1 cellular context compared by ENCODE assay signal in the genomic region with DNA sequence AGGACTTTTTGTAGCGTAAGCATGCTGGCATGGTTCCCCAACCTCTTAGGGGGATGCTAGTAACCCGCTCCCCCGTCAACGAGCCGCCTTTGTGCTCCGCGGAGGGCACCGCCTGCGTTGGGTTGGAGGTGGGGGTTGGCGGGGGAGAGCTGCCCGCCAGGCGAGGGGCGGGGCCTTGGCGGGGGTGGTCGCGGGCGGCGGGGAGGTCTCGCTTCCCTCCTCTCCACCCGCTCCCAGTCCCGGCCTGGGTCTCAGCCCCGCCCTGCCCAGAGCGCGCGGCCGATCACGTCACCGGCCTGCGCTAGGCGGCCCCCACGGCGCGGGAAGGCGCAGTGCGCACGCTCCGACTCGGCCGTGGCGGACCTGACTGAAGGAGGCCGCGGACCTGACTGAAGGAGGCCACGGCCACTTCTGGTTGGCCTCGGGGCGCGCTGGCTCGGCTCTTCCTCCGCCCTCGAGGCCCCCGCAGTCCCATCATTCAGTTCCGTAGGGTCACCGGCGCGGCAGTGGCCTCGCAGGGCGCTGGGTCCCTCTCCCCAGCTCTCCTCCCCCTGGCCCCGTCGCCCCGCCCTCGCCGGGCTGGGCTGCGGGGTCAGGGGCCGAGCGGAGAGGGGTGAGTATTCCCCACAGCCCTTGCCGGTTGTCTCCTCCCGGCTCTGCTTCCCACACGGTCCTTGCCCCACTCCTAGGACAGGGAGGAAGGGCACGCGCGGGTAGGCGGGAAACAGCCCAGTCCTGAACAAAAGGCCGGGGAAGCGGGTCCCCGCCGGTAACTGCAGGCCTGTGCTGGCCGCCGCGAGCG.
A peak's percentile ranks its signal among the peaks of the same experiment; 100 is the strongest.
TF ChIP-seq lines count a peak whose summit lies in the region.

TSS of gene ATG10 (plus strand) at position 330 of the 802 bp plus-strand sequence. CDS start 15,548 bp downstream, outside the sequence.

TF ChIP-seq in WTC11, 78 proteins besides CTCF, POLR2A, EP300 and RAD21 (continued from another document and continues in another):
- TF ChIP-seq, protein P1, sequence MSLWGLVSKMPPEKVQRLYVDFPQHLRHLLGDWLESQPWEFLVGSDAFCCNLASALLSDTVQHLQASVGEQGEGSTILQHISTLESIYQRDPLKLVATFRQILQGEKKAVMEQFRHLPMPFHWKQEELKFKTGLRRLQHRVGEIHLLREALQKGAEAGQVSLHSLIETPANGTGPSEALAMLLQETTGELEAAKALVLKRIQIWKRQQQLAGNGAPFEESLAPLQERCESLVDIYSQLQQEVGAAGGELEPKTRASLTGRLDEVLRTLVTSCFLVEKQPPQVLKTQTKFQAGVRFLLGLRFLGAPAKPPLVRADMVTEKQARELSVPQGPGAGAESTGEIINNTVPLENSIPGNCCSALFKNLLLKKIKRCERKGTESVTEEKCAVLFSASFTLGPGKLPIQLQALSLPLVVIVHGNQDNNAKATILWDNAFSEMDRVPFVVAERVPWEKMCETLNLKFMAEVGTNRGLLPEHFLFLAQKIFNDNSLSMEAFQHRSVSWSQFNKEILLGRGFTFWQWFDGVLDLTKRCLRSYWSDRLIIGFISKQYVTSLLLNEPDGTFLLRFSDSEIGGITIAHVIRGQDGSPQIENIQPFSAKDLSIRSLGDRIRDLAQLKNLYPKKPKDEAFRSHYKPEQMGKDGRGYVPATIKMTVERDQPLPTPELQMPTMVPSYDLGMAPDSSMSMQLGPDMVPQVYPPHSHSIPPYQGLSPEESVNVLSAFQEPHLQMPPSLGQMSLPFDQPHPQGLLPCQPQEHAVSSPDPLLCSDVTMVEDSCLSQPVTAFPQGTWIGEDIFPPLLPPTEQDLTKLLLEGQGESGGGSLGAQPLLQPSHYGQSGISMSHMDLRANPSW (CRISPR knock-in tag; conservative IDR thresholded peaks at IDR 0.05; ENCODE audit: low read depth): no peak
- TF ChIP-seq ATF6 (CRISPR knock-in tag; IDR thresholded peaks at IDR 0.05) (no peak), TCF7 (CRISPR knock-in tag; IDR thresholded peaks at IDR 0.05; ENCODE audit: low read depth) (no peak), ZNF138 (CRISPR knock-in tag; conservative IDR thresholded peaks at IDR 0.05) (no peak), ZBTB21 (CRISPR knock-in tag; IDR thresholded peaks at IDR 0.05; ENCODE audit: borderline replicate concordance) (peak; percentile 25; the same call in 1 of the 2 replicates), MLX (CRISPR knock-in tag; IDR thresholded peaks at IDR 0.05) (no peak), SOX15 (CRISPR knock-in tag; IDR thresholded peaks at IDR 0.05) (no peak), CDX4 (CRISPR knock-in tag; IDR thresholded peaks at IDR 0.05; ENCODE audit: borderline replicate concordance) (no peak), NFE2L1 (CRISPR knock-in tag; IDR thresholded peaks at IDR 0.05) (no peak), ATF1 (CRISPR knock-in tag; IDR thresholded peaks at IDR 0.05) (no peak), FOXJ3 (CRISPR knock-in tag; IDR thresholded peaks at IDR 0.05; ENCODE audit: borderline replicate concordance) (no peak), SMAD4 (CRISPR knock-in tag; IDR thresholded peaks at IDR 0.05) (no peak), ZBTB43 (CRISPR knock-in tag; IDR thresholded peaks at IDR 0.05) (peak; percentile 42; the same call in 1 of the 2 replicates), ZNF121 (CRISPR knock-in tag; IDR thresholded peaks at IDR 0.05) (no peak), GRHL2 (CRISPR knock-in tag; IDR thresholded peaks at IDR 0.05; ENCODE audit: insufficient replicate concordance, severe bottlenecking) (no peak), ZNF232 (CRISPR knock-in tag; IDR thresholded peaks at IDR 0.05) (no peak), HMGXB4 (CRISPR knock-in tag; IDR thresholded peaks at IDR 0.05) (peak; percentile 50; the same call in 1 of the 2 replicates), E2F5 (CRISPR knock-in tag; IDR thresholded peaks at IDR 0.05) (peak; percentile 53; the same call in 1 of the 2 replicates), PRRX2 (CRISPR knock-in tag; IDR thresholded peaks at IDR 0.05) (no peak)
- TF ChIP-seq, protein P2, sequence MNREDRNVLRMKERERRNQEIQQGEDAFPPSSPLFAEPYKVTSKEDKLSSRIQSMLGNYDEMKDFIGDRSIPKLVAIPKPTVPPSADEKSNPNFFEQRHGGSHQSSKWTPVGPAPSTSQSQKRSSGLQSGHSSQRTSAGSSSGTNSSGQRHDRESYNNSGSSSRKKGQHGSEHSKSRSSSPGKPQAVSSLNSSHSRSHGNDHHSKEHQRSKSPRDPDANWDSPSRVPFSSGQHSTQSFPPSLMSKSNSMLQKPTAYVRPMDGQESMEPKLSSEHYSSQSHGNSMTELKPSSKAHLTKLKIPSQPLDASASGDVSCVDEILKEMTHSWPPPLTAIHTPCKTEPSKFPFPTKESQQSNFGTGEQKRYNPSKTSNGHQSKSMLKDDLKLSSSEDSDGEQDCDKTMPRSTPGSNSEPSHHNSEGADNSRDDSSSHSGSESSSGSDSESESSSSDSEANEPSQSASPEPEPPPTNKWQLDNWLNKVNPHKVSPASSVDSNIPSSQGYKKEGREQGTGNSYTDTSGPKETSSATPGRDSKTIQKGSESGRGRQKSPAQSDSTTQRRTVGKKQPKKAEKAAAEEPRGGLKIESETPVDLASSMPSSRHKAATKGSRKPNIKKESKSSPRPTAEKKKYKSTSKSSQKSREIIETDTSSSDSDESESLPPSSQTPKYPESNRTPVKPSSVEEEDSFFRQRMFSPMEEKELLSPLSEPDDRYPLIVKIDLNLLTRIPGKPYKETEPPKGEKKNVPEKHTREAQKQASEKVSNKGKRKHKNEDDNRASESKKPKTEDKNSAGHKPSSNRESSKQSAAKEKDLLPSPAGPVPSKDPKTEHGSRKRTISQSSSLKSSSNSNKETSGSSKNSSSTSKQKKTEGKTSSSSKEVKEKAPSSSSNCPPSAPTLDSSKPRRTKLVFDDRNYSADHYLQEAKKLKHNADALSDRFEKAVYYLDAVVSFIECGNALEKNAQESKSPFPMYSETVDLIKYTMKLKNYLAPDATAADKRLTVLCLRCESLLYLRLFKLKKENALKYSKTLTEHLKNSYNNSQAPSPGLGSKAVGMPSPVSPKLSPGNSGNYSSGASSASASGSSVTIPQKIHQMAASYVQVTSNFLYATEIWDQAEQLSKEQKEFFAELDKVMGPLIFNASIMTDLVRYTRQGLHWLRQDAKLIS (CRISPR knock-in tag; IDR thresholded peaks at IDR 0.05; ENCODE audit: borderline replicate concordance): no peak
- TF ChIP-seq, protein P3, sequence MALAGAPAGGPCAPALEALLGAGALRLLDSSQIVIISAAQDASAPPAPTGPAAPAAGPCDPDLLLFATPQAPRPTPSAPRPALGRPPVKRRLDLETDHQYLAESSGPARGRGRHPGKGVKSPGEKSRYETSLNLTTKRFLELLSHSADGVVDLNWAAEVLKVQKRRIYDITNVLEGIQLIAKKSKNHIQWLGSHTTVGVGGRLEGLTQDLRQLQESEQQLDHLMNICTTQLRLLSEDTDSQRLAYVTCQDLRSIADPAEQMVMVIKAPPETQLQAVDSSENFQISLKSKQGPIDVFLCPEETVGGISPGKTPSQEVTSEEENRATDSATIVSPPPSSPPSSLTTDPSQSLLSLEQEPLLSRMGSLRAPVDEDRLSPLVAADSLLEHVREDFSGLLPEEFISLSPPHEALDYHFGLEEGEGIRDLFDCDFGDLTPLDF (CRISPR knock-in tag; IDR thresholded peaks at IDR 0.05): no peak
- TF ChIP-seq, protein P4, sequence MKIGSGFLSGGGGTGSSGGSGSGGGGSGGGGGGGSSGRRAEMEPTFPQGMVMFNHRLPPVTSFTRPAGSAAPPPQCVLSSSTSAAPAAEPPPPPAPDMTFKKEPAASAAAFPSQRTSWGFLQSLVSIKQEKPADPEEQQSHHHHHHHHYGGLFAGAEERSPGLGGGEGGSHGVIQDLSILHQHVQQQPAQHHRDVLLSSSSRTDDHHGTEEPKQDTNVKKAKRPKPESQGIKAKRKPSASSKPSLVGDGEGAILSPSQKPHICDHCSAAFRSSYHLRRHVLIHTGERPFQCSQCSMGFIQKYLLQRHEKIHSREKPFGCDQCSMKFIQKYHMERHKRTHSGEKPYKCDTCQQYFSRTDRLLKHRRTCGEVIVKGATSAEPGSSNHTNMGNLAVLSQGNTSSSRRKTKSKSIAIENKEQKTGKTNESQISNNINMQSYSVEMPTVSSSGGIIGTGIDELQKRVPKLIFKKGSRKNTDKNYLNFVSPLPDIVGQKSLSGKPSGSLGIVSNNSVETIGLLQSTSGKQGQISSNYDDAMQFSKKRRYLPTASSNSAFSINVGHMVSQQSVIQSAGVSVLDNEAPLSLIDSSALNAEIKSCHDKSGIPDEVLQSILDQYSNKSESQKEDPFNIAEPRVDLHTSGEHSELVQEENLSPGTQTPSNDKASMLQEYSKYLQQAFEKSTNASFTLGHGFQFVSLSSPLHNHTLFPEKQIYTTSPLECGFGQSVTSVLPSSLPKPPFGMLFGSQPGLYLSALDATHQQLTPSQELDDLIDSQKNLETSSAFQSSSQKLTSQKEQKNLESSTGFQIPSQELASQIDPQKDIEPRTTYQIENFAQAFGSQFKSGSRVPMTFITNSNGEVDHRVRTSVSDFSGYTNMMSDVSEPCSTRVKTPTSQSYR (CRISPR knock-in tag; IDR thresholded peaks at IDR 0.05): no peak
- TF ChIP-seq, protein P5, sequence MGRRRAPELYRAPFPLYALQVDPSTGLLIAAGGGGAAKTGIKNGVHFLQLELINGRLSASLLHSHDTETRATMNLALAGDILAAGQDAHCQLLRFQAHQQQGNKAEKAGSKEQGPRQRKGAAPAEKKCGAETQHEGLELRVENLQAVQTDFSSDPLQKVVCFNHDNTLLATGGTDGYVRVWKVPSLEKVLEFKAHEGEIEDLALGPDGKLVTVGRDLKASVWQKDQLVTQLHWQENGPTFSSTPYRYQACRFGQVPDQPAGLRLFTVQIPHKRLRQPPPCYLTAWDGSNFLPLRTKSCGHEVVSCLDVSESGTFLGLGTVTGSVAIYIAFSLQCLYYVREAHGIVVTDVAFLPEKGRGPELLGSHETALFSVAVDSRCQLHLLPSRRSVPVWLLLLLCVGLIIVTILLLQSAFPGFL (CRISPR knock-in tag; IDR thresholded peaks at IDR 0.05; ENCODE audit: borderline replicate concordance): no peak
